21 cellular contexts compared by ENCODE assay signal in the genomic region with DNA sequence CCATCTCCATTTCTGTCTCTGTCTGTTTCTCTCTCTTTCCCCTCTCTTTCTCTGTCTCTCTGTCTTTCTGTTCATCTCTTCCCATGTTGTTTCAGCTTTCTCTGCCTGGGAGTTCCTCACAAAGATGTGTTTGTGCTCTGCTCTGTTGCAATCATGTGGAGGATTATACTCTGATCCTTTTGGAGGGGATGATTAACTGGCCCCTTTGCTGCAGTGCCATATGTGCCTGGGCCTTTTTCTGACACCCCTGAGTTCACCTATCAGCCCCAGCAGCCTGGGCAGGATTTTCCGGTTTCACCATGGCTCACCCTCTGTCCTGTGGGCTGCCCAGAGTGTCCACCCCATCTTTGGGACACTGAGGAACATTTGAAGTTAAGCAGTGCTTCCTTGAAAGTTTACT. TPM values are rescaled to one million over a fixed set of nuclear protein-coding genes. Genes with fewer than 3 reads are reported as not detected.
"Had no signal": no experiment of that assay in that cellular context is flagged by ENCODE, and none has a peak within 500 bp of the region (broad histone marks: within the 10 kb centered on the region; RNA-seq: fewer than 3 reads in every experiment).

No MANE protein-coding gene starts in this region.

- H3K4me3 Mint-ChIP-seq: activated CD4-positive, alpha-beta T cell treated with anti-CD3 and anti-CD28 coated beads, Interleukin-2, amount 10 ng/mL, durations not matched to agents 24 days and 14 days; activated CD8-positive, alpha-beta T cell treated with anti-CD3 and anti-CD28 coated beads for 36 hours; activated naive CD4-positive, alpha-beta T cell treated with anti-CD3 and anti-CD28 coated beads for 36 hours; activated T-cell treated with anti-CD3 and anti-CD28 coated beads, Interleukin-2, amount 50 U/mL, for 4 hours; immature natural killer cell; natural killer cell; T-helper 1 cell treated with Interleukin-12 subunit alpha and Interleukin-12 subunit beta and Interleukin-4 antibody, amounts not matched to agents 30 μg/mL and 1 μg/mL, for 36 hours had no signal

- H3K36me3 Mint-ChIP-seq: immature natural killer cell, natural killer cell had no signal

- H3K4me1 ChIP-seq: gastrocnemius medialis, tibial nerve, uterus had no signal

- H3K4me3 ChIP-seq: gastrocnemius medialis, heart right ventricle, tibial nerve, uterus had no signal

- H3K27ac Mint-ChIP-seq: activated CD4-positive, alpha-beta T cell treated with anti-CD3 and anti-CD28 coated beads, Interleukin-2, amount 10 ng/mL, durations not matched to agents 24 days and 14 days; activated CD8-positive, alpha-beta T cell treated with anti-CD3 and anti-CD28 coated beads for 36 hours; activated naive CD4-positive, alpha-beta T cell treated with anti-CD3 and anti-CD28 coated beads for 36 hours; immature natural killer cell; natural killer cell; progenitor cell of endocrine pancreas; T-helper 1 cell treated with Interleukin-12 subunit alpha and Interleukin-12 subunit beta and Interleukin-4 antibody, amounts not matched to agents 30 μg/mL and 1 μg/mL, for 36 hours had no signal

- DNase-seq: activated CD4-positive, alpha-beta T cell treated with anti-CD3 and anti-CD28 coated beads, Interleukin-2, amount 10 ng/mL, durations not matched to agents 24 days and 14 days; activated CD8-positive, alpha-beta T cell treated with anti-CD3 and anti-CD28 coated beads for 36 hours; activated naive CD4-positive, alpha-beta T cell treated with anti-CD3 and anti-CD28 coated beads for 36 hours; activated T-cell treated with anti-CD3 and anti-CD28 coated beads, Interleukin-2, amount 50 U/mL, for 4 hours; dermis blood vessel endothelial cell; effector memory CD4-positive, alpha-beta T cell; gastrocnemius medialis; heart right ventricle; immature natural killer cell; left ventricle myocardium superior; mesendoderm; natural killer cell; stimulated activated naive CD8-positive, alpha-beta T cell treated with anti-CD3 and anti-CD28 coated beads, Interleukin-15, Interleukin-2, amounts not matched to agents 100 U/mL and 50 U/mL, for 24 hours; uterus had no signal

- H3K9me3 ChIP-seq: gastrocnemius medialis, heart right ventricle, tibial nerve, uterus had no signal

- H3K27ac ChIP-seq: gastrocnemius medialis, heart right ventricle, tibial nerve, uterus had no signal

- H3K36me3 ChIP-seq: gastrocnemius medialis, uterus had no signal

- H3K27me3 ChIP-seq: gastrocnemius medialis, heart right ventricle, tibial nerve, uterus had no signal

- H3K9me3 Mint-ChIP-seq: activated CD4-positive, alpha-beta T cell treated with anti-CD3 and anti-CD28 coated beads, Interleukin-2, amount 10 ng/mL, durations not matched to agents 24 days and 14 days; activated CD8-positive, alpha-beta T cell treated with anti-CD3 and anti-CD28 coated beads for 36 hours; activated naive CD4-positive, alpha-beta T cell treated with anti-CD3 and anti-CD28 coated beads for 36 hours; activated T-cell treated with anti-CD3 and anti-CD28 coated beads, Interleukin-2, amount 50 U/mL, for 4 hours; immature natural killer cell; natural killer cell; T-helper 1 cell treated with Interleukin-12 subunit alpha and Interleukin-12 subunit beta and Interleukin-4 antibody, amounts not matched to agents 30 μg/mL and 1 μg/mL, for 36 hours had no signal

RNA-seq across cellular contexts. Expression of a gene that starts 9.0 kb away (rescaled TPM):
- total RNA-seq: activated CD4-positive, alpha-beta T cell treated with anti-CD3 and anti-CD28 coated beads, Interleukin-2, amount 10 ng/mL, durations not matched to agents 24 days and 14 days; activated CD8-positive, alpha-beta T cell treated with anti-CD3 and anti-CD28 coated beads for 36 hours; activated naive CD4-positive, alpha-beta T cell treated with anti-CD3 and anti-CD28 coated beads for 36 hours; activated T-cell treated with anti-CD3 and anti-CD28 coated beads, Interleukin-2, amount 50 U/mL, for 4 hours; astrocyte; chondrocyte; dermis blood vessel endothelial cell; endothelial cell of umbilical vein; gastrocnemius medialis; heart right ventricle; left ventricle myocardium superior; natural killer cell; progenitor cell of endocrine pancreas; skeletal muscle tissue; tibial nerve had no signal
- polyA plus RNA-seq: endothelial cell of umbilical vein, heart right ventricle, immature natural killer cell had no signal

RNA-seq across cellular contexts. Expression of a gene that starts 17.4 kb away (rescaled TPM):
- total RNA-seq: activated CD4-positive, alpha-beta T cell treated with anti-CD3 and anti-CD28 coated beads, Interleukin-2, amount 10 ng/mL, durations not matched to agents 24 days and 14 days; activated CD8-positive, alpha-beta T cell treated with anti-CD3 and anti-CD28 coated beads for 36 hours; activated naive CD4-positive, alpha-beta T cell treated with anti-CD3 and anti-CD28 coated beads for 36 hours; activated T-cell treated with anti-CD3 and anti-CD28 coated beads, Interleukin-2, amount 50 U/mL, for 4 hours; natural killer cell; progenitor cell of endocrine pancreas had no signal
- polyA plus RNA-seq: immature natural killer cell had no signal
